9 cellular contexts compared by ENCODE assay signal in genomic region chr20:32538526-32538918, GRCh38. TPM values are rescaled to one million over a fixed set of nuclear protein-coding genes. Genes with fewer than 3 reads are reported as not detected.
DNase-seq lines count a peak whose midpoint lies in the region; ATAC-seq lines count a peak whose summit lies in the region.
"Had no signal": no experiment of that assay in that cellular context is flagged by ENCODE, and none has a peak within 500 bp of the region (broad histone marks: within the 10 kb centered on the region; RNA-seq: fewer than 3 reads in every experiment).

No MANE protein-coding gene starts in this region.

- no peaks in the 10 kb centered on the region for H3K9me3 Mint-ChIP-seq in activated CD4-positive, alpha-beta T cell treated with anti-CD3 and anti-CD28 coated beads, Interleukin-2, amount 10 ng/mL, durations not matched to agents 24 days and 14 days

- H3K36me3 Mint-ChIP-seq in activated CD4-positive, alpha-beta T cell treated with anti-CD3 and anti-CD28 coated beads, Interleukin-2, amount 10 ng/mL, durations not matched to agents 24 days and 14 days (ENCODE audit: low read depth) = peaks cover 6% of the 10 kb centered on the region

- peaks cover 66% of the 10 kb centered on the region for H3K4me1 Mint-ChIP-seq in activated CD4-positive, alpha-beta T cell treated with anti-CD3 and anti-CD28 coated beads, Interleukin-2, amount 10 ng/mL, durations not matched to agents 24 days and 14 days

- peak overlapping the region; percentile 93 for H3K27ac ChIP-seq in KOPT-K1 (ENCODE audit: low read depth, low read length, poor library complexity, severe bottlenecking)
- H3K27ac ChIP-seq in effector memory CD4-positive, alpha-beta T cell (ENCODE audit: insufficient read depth, low read length, poor library complexity, severe bottlenecking) = peak overlapping the region; percentile 95

- no peaks in the 10 kb centered on the region for H3K9me3 ChIP-seq in KOPT-K1 (ENCODE audit: insufficient read depth, low read length, poor library complexity, severe bottlenecking)
- H3K9me3 ChIP-seq in effector memory CD4-positive, alpha-beta T cell (ENCODE audit: control insufficient read depth, low read length) = no peaks in the 10 kb centered on the region

- peak; percentile 78 for DNase-seq in activated CD4-positive, alpha-beta T cell treated with anti-CD3 and anti-CD28 coated beads, Interleukin-2, amount 10 ng/mL, durations not matched to agents 24 days and 14 days
- DNase-seq in effector memory CD4-positive, alpha-beta T cell = peak; percentile 47 to 66 (median 51)
- DNase-seq in retina (peak; percentile 68), T1000 (lab: John Stamatoyannopoulos, UW) (no peak)

- no peaks in the 10 kb centered on the region for H3K27me3 ChIP-seq in effector memory CD4-positive, alpha-beta T cell (replicated peaks; ENCODE audit: control insufficient read depth, insufficient read depth, low read length, poor library complexity, severe bottlenecking)

- no peaks in the 10 kb centered on the region for H3K36me3 ChIP-seq in KOPT-K1 (ENCODE audit: insufficient read depth, low read length)
- H3K36me3 ChIP-seq in effector memory CD4-positive, alpha-beta T cell (ENCODE audit: control insufficient read depth, insufficient read depth, low read length) = no peaks in the 10 kb centered on the region

- H3K4me1 ChIP-seq in effector memory CD4-positive, alpha-beta T cell (ENCODE audit: control insufficient read depth, insufficient read depth, low read length, poor library complexity, severe bottlenecking) = peaks cover 84% of the 10 kb centered on the region

- peak overlapping the region; percentile 98 for H3K27ac Mint-ChIP-seq in activated CD4-positive, alpha-beta T cell treated with anti-CD3 and anti-CD28 coated beads, Interleukin-2, amount 10 ng/mL, durations not matched to agents 24 days and 14 days

- intact Hi-C loops in activated CD4-positive, alpha-beta T cell treated with anti-CD3 and anti-CD28 coated beads, Interleukin-2, amount 10 ng/mL, durations not matched to agents 24 days and 14 days (cut with micrococcal nuclease) = loop anchor here (5.0 kb wide), 2 partner anchors 204 to 331 kb away; partner anchors contain the start of genes COMMD7, PLAGL2 and POFUT1

- H3K27me3 Mint-ChIP-seq in activated CD4-positive, alpha-beta T cell treated with anti-CD3 and anti-CD28 coated beads, Interleukin-2, amount 10 ng/mL, durations not matched to agents 24 days and 14 days = no peaks in the 10 kb centered on the region

- peak overlapping the region; percentile 30 for H3K4me3 ChIP-seq in effector memory CD4-positive, alpha-beta T cell (ENCODE audit: insufficient read depth, low read depth, low read length, poor library complexity, severe bottlenecking)

- no peak for ATAC-seq in HG03039 (IDR thresholded peaks at IDR 0.05; ENCODE audit: unreplicated experiment)
- no peak for ATAC-seq in GM19324 (IDR thresholded peaks at IDR 0.05; ENCODE audit: low FRiP score, unreplicated experiment)
- ATAC-seq in HG02623 (IDR thresholded peaks at IDR 0.05; ENCODE audit: unreplicated experiment) = no peak
- ATAC-seq: left colon had no signal

- H3K4me3 Mint-ChIP-seq in activated CD4-positive, alpha-beta T cell treated with anti-CD3 and anti-CD28 coated beads, Interleukin-2, amount 10 ng/mL, durations not matched to agents 24 days and 14 days = peak overlapping the region; percentile 69

RNA-seq across cellular contexts. Expression of gene NOL4L, which starts 46.6 kb away (rescaled TPM):
- total RNA-seq in activated CD4-positive, alpha-beta T cell treated with anti-CD3 and anti-CD28 coated beads, Interleukin-2, amount 10 ng/mL, durations not matched to agents 24 days and 14 days = 13.0 and 18.0 TPM in 2 replicates
